1 cellular context compared by ENCODE assay signal in the genomic region with DNA sequence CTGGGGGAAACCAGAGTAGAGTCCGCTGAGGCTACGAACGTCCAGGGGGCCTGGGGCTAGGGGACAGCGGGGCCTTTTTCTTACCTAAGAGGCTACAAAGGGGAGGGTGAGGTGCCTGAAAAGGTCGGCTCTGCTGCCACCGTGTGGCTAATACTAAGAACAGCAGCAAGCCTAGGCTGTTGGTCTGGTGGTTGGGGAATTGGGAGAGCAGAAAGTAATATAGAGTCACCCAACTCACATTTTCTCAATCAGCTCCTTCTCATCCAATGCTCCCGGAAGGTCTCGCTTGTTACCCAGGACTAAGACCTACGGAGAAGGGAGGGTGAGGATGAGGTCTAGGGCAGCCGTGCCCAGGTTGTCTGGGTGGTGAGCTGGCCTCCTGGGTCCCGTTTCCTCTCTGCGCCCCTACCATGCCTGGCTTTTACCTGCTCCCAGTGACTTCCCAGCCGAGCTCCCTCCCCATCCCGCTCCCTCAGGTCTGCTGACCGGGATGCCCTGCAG.
TF ChIP-seq lines count a peak whose summit lies in the region.

No MANE protein-coding gene starts in this region.

TF ChIP-seq in K562, 482 proteins besides CTCF, POLR2A, EP300 and RAD21:
- TF ChIP-seq NR2C2 (CRISPR knock-in tag; IDR thresholded peaks at IDR 0.05) (0 out of 2 replicates have a peak, but pooled peaks have one; percentile 27), NR2C2 (tag; IDR thresholded peaks at IDR 0.05) (no peak), ZBTB34 (CRISPR knock-in tag; IDR thresholded peaks at IDR 0.05) (no peak), RB1 (IDR thresholded peaks at IDR 0.05; ENCODE audit: low read depth) (peak; percentile 51; the same call in 1 of the 2 replicates), HDGF (IDR thresholded peaks at IDR 0.05) (peak; percentile 33; the same call in 1 of the 2 replicates), PTBP1 (IDR thresholded peaks at IDR 0.05; ENCODE audit: low read depth, low read length) (no peak), ZNF551 (CRISPR knock-in tag; IDR thresholded peaks at IDR 0.05) (no peak), XRCC5 (IDR thresholded peaks at IDR 0.05; ENCODE audit: low read depth, low read length) (0 out of 2 replicates have a peak, but pooled peaks have one; percentile 37), ZBTB7A (IDR thresholded peaks at IDR 0.05; ENCODE audit: borderline replicate concordance, control insufficient read depth, low read depth, low read length) (0 out of 2 replicates have a peak, but pooled peaks have one; percentile 36), RFX1 (IDR thresholded peaks at IDR 0.05) (no peak), RCOR1 (IDR thresholded peaks at IDR 0.05; ENCODE audit: borderline replicate concordance in 1 of 2, low read depth in 2 of 2, low read length in 2 of 2) (peak in 1 of 2 experiments; percentile 29; a peak in 1 of 4 replicates), VEZF1 (CRISPR knock-in tag; IDR thresholded peaks at IDR 0.05) (peak; percentile 63), SMC3 (conservative IDR thresholded peaks at IDR 0.05; ENCODE audit: insufficient read depth, low read depth, low read length) (peak; percentile 78), STAG1 (CRISPR knock-in tag; IDR thresholded peaks at IDR 0.05; ENCODE audit: borderline replicate concordance) (peak; percentile 53; the same call in 1 of the 2 replicates), CC2D1A (IDR thresholded peaks at IDR 0.05) (peak; percentile 44; the same call in 1 of the 2 replicates), MAZ (CRISPR knock-in tag; conservative IDR thresholded peaks at IDR 0.05 in 1 of 2, IDR thresholded peaks at IDR 0.05 in 1 of 2) (peak in 1 of 2 experiments; percentile 51; a peak in 2 of 4 replicates)
